1 cellular context compared by ENCODE assay signal in the genomic region with DNA sequence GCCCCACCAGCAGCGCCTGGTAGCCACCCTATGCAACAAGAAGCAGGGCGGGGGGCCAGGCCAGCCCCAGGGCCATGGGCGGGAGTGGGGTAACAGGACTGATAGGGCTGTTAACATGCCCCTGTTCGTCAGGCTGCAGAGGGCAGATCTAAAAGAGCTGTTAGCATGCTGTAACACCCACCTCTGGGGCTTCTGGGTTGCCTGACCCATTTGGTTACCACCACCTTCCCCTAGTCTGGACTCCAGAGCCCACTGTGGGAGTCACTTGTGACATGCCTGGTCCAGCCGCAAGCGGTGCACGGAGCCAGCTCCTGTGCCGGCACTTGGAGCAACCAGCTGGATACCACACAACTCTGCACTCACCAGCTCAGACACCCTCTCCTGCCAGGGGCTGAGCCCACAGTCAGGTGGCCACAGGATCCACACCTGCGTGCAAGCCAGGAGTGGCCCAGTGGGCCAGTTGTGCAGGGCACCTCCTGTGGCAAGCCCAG.
A peak's percentile ranks its signal among the peaks of the same experiment; 100 is the strongest.
TF ChIP-seq lines count a peak whose summit lies in the region.

No MANE protein-coding gene starts in this region.

TF ChIP-seq in HepG2, 621 proteins besides CTCF, POLR2A, EP300 and RAD21 (continued from another document and continues in another):
- TF ChIP-seq, protein P1, sequence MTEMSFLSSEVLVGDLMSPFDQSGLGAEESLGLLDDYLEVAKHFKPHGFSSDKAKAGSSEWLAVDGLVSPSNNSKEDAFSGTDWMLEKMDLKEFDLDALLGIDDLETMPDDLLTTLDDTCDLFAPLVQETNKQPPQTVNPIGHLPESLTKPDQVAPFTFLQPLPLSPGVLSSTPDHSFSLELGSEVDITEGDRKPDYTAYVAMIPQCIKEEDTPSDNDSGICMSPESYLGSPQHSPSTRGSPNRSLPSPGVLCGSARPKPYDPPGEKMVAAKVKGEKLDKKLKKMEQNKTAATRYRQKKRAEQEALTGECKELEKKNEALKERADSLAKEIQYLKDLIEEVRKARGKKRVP (CRISPR knock-in tag; IDR thresholded peaks at IDR 0.05): no peak
- TF ChIP-seq ZKSCAN5 (CRISPR knock-in tag; IDR thresholded peaks at IDR 0.05): no peak
- TF ChIP-seq HNRNPL (IDR thresholded peaks at IDR 0.05; ENCODE audit: low read depth, low read length): no peak
- TF ChIP-seq SMC3 (IDR thresholded peaks at IDR 0.05; ENCODE audit: low read length): no peak
- peak; percentile 69; the same call in 1 of the 2 replicates for TF ChIP-seq NRL (CRISPR knock-in tag; IDR thresholded peaks at IDR 0.05; ENCODE audit: borderline replicate concordance)
- TF ChIP-seq ATRX (CRISPR knock-in tag; IDR thresholded peaks at IDR 0.05; ENCODE audit: borderline replicate concordance): no peak
- TF ChIP-seq ZNF263 (CRISPR knock-in tag; IDR thresholded peaks at IDR 0.05): no peak
- no peak for TF ChIP-seq KLF15 (CRISPR knock-in tag; IDR thresholded peaks at IDR 0.05; ENCODE audit: borderline replicate concordance)
- TF ChIP-seq, protein P2, sequence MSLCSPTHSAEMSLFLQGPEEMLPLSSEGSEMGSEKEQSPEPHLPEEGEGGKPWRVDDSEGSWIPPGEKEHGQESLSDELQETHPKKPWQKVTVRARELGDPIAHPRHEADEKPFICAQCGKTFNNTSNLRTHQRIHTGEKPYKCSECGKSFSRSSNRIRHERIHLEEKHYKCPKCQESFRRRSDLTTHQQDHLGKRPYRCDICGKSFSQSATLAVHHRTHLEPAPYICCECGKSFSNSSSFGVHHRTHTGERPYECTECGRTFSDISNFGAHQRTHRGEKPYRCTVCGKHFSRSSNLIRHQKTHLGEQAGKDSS (CRISPR knock-in tag; IDR thresholded peaks at IDR 0.05; ENCODE audit: borderline replicate concordance, low read depth): no peak
- TF ChIP-seq FOXK2 (IDR thresholded peaks at IDR 0.05): no peak
- TF ChIP-seq SIX4 (CRISPR knock-in tag; IDR thresholded peaks at IDR 0.05): no peak
- TF ChIP-seq, protein P3, sequence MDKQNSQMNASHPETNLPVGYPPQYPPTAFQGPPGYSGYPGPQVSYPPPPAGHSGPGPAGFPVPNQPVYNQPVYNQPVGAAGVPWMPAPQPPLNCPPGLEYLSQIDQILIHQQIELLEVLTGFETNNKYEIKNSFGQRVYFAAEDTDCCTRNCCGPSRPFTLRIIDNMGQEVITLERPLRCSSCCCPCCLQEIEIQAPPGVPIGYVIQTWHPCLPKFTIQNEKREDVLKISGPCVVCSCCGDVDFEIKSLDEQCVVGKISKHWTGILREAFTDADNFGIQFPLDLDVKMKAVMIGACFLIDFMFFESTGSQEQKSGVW (CRISPR knock-in tag; IDR thresholded peaks at IDR 0.05; ENCODE audit: borderline replicate concordance): no peak
- TF ChIP-seq ZC3H13 (CRISPR knock-in tag; IDR thresholded peaks at IDR 0.05): no peak
- TF ChIP-seq, protein P4, sequence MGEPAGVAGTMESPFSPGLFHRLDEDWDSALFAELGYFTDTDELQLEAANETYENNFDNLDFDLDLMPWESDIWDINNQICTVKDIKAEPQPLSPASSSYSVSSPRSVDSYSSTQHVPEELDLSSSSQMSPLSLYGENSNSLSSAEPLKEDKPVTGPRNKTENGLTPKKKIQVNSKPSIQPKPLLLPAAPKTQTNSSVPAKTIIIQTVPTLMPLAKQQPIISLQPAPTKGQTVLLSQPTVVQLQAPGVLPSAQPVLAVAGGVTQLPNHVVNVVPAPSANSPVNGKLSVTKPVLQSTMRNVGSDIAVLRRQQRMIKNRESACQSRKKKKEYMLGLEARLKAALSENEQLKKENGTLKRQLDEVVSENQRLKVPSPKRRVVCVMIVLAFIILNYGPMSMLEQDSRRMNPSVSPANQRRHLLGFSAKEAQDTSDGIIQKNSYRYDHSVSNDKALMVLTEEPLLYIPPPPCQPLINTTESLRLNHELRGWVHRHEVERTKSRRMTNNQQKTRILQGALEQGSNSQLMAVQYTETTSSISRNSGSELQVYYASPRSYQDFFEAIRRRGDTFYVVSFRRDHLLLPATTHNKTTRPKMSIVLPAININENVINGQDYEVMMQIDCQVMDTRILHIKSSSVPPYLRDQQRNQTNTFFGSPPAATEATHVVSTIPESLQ (CRISPR knock-in tag; conservative IDR thresholded peaks at IDR 0.05): no peak
- TF ChIP-seq YEATS2 (CRISPR knock-in tag; IDR thresholded peaks at IDR 0.05; ENCODE audit: borderline replicate concordance): no peak
- TF ChIP-seq, protein P5, sequence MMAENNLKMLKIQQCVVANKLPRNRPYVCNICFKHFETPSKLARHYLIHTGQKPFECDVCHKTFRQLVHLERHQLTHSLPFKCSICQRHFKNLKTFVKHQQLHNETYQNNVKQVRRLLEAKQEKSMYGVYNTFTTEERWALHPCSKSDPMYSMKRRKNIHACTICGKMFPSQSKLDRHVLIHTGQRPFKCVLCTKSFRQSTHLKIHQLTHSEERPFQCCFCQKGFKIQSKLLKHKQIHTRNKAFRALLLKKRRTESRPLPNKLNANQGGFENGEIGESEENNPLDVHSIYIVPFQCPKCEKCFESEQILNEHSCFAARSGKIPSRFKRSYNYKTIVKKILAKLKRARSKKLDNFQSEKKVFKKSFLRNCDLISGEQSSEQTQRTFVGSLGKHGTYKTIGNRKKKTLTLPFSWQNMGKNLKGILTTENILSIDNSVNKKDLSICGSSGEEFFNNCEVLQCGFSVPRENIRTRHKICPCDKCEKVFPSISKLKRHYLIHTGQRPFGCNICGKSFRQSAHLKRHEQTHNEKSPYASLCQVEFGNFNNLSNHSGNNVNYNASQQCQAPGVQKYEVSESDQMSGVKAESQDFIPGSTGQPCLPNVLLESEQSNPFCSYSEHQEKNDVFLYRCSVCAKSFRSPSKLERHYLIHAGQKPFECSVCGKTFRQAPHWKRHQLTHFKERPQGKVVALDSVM (CRISPR knock-in tag; IDR thresholded peaks at IDR 0.05): no peak
- TF ChIP-seq, protein P6, sequence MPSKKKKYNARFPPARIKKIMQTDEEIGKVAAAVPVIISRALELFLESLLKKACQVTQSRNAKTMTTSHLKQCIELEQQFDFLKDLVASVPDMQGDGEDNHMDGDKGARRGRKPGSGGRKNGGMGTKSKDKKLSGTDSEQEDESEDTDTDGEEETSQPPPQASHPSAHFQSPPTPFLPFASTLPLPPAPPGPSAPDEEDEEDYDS (CRISPR knock-in tag; IDR thresholded peaks at IDR 0.05): no peak
- TF ChIP-seq, protein P7, sequence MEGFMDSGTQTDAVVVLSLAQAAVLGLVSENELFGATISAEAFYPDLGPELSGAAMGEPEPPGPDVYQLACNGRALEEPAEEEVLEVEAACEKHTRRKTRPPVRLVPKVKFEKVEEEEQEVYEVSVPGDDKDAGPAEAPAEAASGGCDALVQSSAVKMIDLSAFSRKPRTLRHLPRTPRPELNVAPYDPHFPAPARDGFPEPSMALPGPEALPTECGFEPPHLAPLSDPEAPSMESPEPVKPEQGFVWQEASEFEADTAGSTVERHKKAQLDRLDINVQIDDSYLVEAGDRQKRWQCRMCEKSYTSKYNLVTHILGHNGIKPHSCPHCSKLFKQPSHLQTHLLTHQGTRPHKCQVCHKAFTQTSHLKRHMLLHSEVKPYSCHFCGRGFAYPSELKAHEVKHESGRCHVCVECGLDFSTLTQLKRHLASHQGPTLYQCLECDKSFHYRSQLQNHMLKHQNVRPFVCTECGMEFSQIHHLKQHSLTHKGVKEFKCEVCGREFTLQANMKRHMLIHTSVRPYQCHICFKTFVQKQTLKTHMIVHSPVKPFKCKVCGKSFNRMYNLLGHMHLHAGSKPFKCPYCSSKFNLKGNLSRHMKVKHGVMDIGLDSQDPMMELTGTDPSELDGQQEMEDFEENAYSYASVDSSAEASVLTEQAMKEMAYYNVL (CRISPR knock-in tag; IDR thresholded peaks at IDR 0.05; ENCODE audit: borderline replicate concordance): no peak
- no peak for TF ChIP-seq ZNF30 (CRISPR knock-in tag; IDR thresholded peaks at IDR 0.05)
- TF ChIP-seq, protein P8, sequence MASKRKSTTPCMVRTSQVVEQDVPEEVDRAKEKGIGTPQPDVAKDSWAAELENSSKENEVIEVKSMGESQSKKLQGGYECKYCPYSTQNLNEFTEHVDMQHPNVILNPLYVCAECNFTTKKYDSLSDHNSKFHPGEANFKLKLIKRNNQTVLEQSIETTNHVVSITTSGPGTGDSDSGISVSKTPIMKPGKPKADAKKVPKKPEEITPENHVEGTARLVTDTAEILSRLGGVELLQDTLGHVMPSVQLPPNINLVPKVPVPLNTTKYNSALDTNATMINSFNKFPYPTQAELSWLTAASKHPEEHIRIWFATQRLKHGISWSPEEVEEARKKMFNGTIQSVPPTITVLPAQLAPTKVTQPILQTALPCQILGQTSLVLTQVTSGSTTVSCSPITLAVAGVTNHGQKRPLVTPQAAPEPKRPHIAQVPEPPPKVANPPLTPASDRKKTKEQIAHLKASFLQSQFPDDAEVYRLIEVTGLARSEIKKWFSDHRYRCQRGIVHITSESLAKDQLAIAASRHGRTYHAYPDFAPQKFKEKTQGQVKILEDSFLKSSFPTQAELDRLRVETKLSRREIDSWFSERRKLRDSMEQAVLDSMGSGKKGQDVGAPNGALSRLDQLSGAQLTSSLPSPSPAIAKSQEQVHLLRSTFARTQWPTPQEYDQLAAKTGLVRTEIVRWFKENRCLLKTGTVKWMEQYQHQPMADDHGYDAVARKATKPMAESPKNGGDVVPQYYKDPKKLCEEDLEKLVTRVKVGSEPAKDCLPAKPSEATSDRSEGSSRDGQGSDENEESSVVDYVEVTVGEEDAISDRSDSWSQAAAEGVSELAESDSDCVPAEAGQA (IDR thresholded peaks at IDR 0.05; ENCODE audit: low read depth): no peak
- TF ChIP-seq, protein P8 (CRISPR knock-in tag; IDR thresholded peaks at IDR 0.05; ENCODE audit: borderline replicate concordance): no peak
- no peak for TF ChIP-seq MXD4 (CRISPR knock-in tag; IDR thresholded peaks at IDR 0.05)
- TF ChIP-seq NONO (IDR thresholded peaks at IDR 0.05): no peak
- TF ChIP-seq NONO (CRISPR knock-in tag; conservative IDR thresholded peaks at IDR 0.05): no peak
- TF ChIP-seq RBM22 (optimal IDR thresholded peaks at IDR 0.05; ENCODE audit: low read length): no peak
- TF ChIP-seq ARHGAP35 (CRISPR knock-in tag; IDR thresholded peaks at IDR 0.05; ENCODE audit: borderline replicate concordance): peak; percentile 38; the same call in 1 of the 2 replicates
- TF ChIP-seq, protein P9, sequence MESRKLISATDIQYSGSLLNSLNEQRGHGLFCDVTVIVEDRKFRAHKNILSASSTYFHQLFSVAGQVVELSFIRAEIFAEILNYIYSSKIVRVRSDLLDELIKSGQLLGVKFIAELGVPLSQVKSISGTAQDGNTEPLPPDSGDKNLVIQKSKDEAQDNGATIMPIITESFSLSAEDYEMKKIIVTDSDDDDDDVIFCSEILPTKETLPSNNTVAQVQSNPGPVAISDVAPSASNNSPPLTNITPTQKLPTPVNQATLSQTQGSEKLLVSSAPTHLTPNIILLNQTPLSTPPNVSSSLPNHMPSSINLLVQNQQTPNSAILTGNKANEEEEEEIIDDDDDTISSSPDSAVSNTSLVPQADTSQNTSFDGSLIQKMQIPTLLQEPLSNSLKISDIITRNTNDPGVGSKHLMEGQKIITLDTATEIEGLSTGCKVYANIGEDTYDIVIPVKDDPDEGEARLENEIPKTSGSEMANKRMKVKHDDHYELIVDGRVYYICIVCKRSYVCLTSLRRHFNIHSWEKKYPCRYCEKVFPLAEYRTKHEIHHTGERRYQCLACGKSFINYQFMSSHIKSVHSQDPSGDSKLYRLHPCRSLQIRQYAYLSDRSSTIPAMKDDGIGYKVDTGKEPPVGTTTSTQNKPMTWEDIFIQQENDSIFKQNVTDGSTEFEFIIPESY (CRISPR knock-in tag; IDR thresholded peaks at IDR 0.05): peak; percentile 81
- TF ChIP-seq TCF12 (IDR thresholded peaks at IDR 0.05): no peak
- no peak for TF ChIP-seq TCF12 (CRISPR knock-in tag; IDR thresholded peaks at IDR 0.05)
- no peak for TF ChIP-seq ARNTL (CRISPR knock-in tag; IDR thresholded peaks at IDR 0.05)
- no peak for TF ChIP-seq MAFF (IDR thresholded peaks at IDR 0.05; ENCODE audit: low read depth, low read length)
- TF ChIP-seq, protein P10, sequence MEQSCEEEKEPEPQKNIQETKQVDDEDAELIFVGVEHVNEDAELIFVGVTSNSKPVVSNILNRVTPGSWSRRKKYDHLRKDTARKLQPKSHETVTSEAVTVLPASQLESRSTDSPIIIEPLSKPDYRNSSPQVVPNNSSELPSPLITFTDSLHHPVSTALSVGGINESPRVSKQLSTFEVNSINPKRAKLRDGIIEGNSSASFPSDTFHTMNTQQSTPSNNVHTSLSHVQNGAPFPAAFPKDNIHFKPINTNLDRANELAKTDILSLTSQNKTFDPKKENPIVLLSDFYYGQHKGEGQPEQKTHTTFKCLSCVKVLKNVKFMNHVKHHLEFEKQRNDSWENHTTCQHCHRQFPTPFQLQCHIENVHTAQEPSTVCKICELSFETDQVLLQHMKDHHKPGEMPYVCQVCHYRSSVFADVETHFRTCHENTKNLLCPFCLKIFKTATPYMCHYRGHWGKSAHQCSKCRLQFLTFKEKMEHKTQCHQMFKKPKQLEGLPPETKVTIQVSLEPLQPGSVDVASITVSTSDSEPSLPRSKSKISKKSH (CRISPR knock-in tag; IDR thresholded peaks at IDR 0.05; ENCODE audit: borderline replicate concordance): no peak
- no peak for TF ChIP-seq ZSCAN25 (CRISPR knock-in tag; IDR thresholded peaks at IDR 0.05)
- no peak for TF ChIP-seq ZNF256 (CRISPR knock-in tag; conservative IDR thresholded peaks at IDR 0.05)
- peak; percentile 35 for TF ChIP-seq ZNF883 (CRISPR knock-in tag; IDR thresholded peaks at IDR 0.05; ENCODE audit: not compliant biosample characterization)
- TF ChIP-seq SNRNP70 (IDR thresholded peaks at IDR 0.05; ENCODE audit: low read depth, low read length): no peak
- TF ChIP-seq ZNF788 (CRISPR knock-in tag; IDR thresholded peaks at IDR 0.05; ENCODE audit: borderline replicate concordance): no peak; the same call in 1 of the 2 replicates
- TF ChIP-seq MLLT10 (CRISPR knock-in tag; IDR thresholded peaks at IDR 0.05): no peak
- no peak for TF ChIP-seq NR3C1 (CRISPR knock-in tag; IDR thresholded peaks at IDR 0.05)
- TF ChIP-seq ZNF83 (CRISPR knock-in tag; IDR thresholded peaks at IDR 0.05; ENCODE audit: borderline replicate concordance): no peak
